19 cellular contexts compared by ENCODE assay signal in genomic region chr7:142347091-142347490, GRCh38.
A peak's percentile ranks its signal among the peaks of the same experiment; 100 is the strongest.
DNase-seq lines count a peak whose midpoint lies in the region; ATAC-seq and TF ChIP-seq lines count a peak whose summit lies in the region.
"Had no signal": no experiment of that assay in that cellular context is flagged by ENCODE, and none has a peak within 500 bp of the region (broad histone marks: within the 10 kb centered on the region; RNA-seq: fewer than 3 reads in every experiment).

No MANE protein-coding gene starts in this region.

- H3K79me1 ChIP-seq in mesendoderm (ENCODE audit: low read length), result no peaks in the 10 kb centered on the region

- H3K9me3 ChIP-seq in gastroesophageal sphincter, result no peaks in the 10 kb centered on the region
- H3K9me3 ChIP-seq: MG63 had no signal

- no CpG with 5 or more reads among the region's 3 CpGs for WGBS in mesendoderm (ENCODE audit: extremely low coverage, insufficient coverage, low lambda C conversion rate)
- 77% methylated on average over 3 of the region's 3 CpGs; no CpG with 5 or more reads in 1 of the 2 donors for WGBS in gastroesophageal sphincter (ENCODE audit: low coverage in 1 of 2), 2 donors

- H2BK120ac ChIP-seq in mesendoderm (ENCODE audit: low read depth, low read length), result no peak overlapping the region

- no peak overlapping the region for H3K23ac ChIP-seq in mesendoderm (ENCODE audit: low read length)

- no peak overlapping the region for H3K4me3 ChIP-seq in mesendoderm (ENCODE audit: low read length)
- H3K4me3 ChIP-seq in gastroesophageal sphincter, result no peak overlapping the region
- H3K4me3 ChIP-seq: MG63 had no signal

- no peak for TF ChIP-seq EP300 in gastroesophageal sphincter (IDR thresholded peaks at IDR 0.05)

- H3K18ac ChIP-seq in mesendoderm (ENCODE audit: low read length), result no peak overlapping the region

- no peak overlapping the region for H3K9ac ChIP-seq in mesendoderm (ENCODE audit: low read length)

- H3K4me3 Mint-ChIP-seq in activated CD4-positive, alpha-beta T cell treated with anti-CD3 and anti-CD28 coated beads, Interleukin-2, amount 10 ng/mL, durations not matched to agents 24 days and 14 days, result no peak overlapping the region
- H3K4me3 Mint-ChIP-seq in activated naive CD4-positive, alpha-beta T cell treated with anti-CD3 and anti-CD28 coated beads, Interleukin-2, amount 50 U/mL, for 24 hours, result no peak overlapping the region
- no peak overlapping the region for H3K4me3 Mint-ChIP-seq in activated T-helper 1 cell treated with anti-CD3 and anti-CD28 coated beads, Interleukin-12 subunit alpha, Interleukin-12 subunit beta, Interleukin-2, Interleukin-4 antibody, amounts not matched to agents 30 ng/mL and 10 ng/mL and 1 ng/mL, durations not matched to agents 14 hours and 24 hours and 36 hours

- H3K79me2 ChIP-seq in mesendoderm (ENCODE audit: control insufficient read depth, insufficient read depth, low read length), result no peaks in the 10 kb centered on the region

- peaks cover 11% of the 10 kb centered on the region for H3K27me3 Mint-ChIP-seq in activated CD4-positive, alpha-beta T cell treated with anti-CD3 and anti-CD28 coated beads, Interleukin-2, amount 10 ng/mL, durations not matched to agents 24 days and 14 days
- peaks cover 2% of the 10 kb centered on the region for H3K27me3 Mint-ChIP-seq in activated naive CD4-positive, alpha-beta T cell treated with anti-CD3 and anti-CD28 coated beads, Interleukin-2, amount 50 U/mL, for 24 hours
- H3K27me3 Mint-ChIP-seq in activated T-helper 1 cell treated with anti-CD3 and anti-CD28 coated beads, Interleukin-12 subunit alpha, Interleukin-12 subunit beta, Interleukin-2, Interleukin-4 antibody, amounts not matched to agents 30 ng/mL and 10 ng/mL and 1 ng/mL, durations not matched to agents 14 hours and 24 hours and 36 hours (ENCODE audit: insufficient read depth), result peaks cover 3% of the 10 kb centered on the region

- no peaks in the 10 kb centered on the region for H3K36me3 Mint-ChIP-seq in activated CD4-positive, alpha-beta T cell treated with anti-CD3 and anti-CD28 coated beads, Interleukin-2, amount 10 ng/mL, durations not matched to agents 24 days and 14 days (ENCODE audit: low read depth)
- no peaks in the 10 kb centered on the region for H3K36me3 Mint-ChIP-seq in activated naive CD4-positive, alpha-beta T cell treated with anti-CD3 and anti-CD28 coated beads, Interleukin-2, amount 50 U/mL, for 24 hours
- H3K36me3 Mint-ChIP-seq in activated T-helper 1 cell treated with anti-CD3 and anti-CD28 coated beads, Interleukin-12 subunit alpha, Interleukin-12 subunit beta, Interleukin-2, Interleukin-4 antibody, amounts not matched to agents 30 ng/mL and 10 ng/mL and 1 ng/mL, durations not matched to agents 14 hours and 24 hours and 36 hours (ENCODE audit: low read depth), result no peaks in the 10 kb centered on the region

- no peak for DNase-seq in activated CD4-positive, alpha-beta T cell treated with anti-CD3 and anti-CD28 coated beads, Interleukin-2, amount 10 ng/mL, durations not matched to agents 24 days and 14 days
- no peak for DNase-seq in activated CD4-positive, alpha-beta T cell treated with anti-CD3 and anti-CD28 coated beads, Interleukin-2, amount 50 U/mL, for 4 hours
- DNase-seq in activated naive CD4-positive, alpha-beta T cell treated with Interleukin-2 at 50 U/mL for 16 hours, result no peak
- no peak for DNase-seq in activated T-helper 1 cell treated with anti-CD3 and anti-CD28 coated beads, Interleukin-12 subunit alpha, Interleukin-12 subunit beta, Interleukin-2, Interleukin-4 antibody, amounts not matched to agents 30 ng/mL and 10 ng/mL and 1 ng/mL, durations not matched to agents 14 hours and 24 hours and 36 hours (ENCODE audit: low spot score)
- DNase-seq in Ammon's horn (ENCODE audit: low spot score) (no peak), mesendoderm (no peak)
- DNase-seq: 8988T, ACHN, DMS153, IMR-90, KG1, MG63, NCI-H2081, NCI-H2227 treated with DMSO at 0.1 percent for 48 hours, Right ventricle myocardium superior, RPMI8226 had no signal

- H3K36me3 ChIP-seq in mesendoderm (ENCODE audit: control insufficient read depth, insufficient read depth, low read length) (no peaks in the 10 kb centered on the region), gastroesophageal sphincter (no peaks in the 10 kb centered on the region)
- H3K36me3 ChIP-seq: MG63 had no signal

- H3K56ac ChIP-seq in mesendoderm (ENCODE audit: low read length), result no peak overlapping the region

- H2BK5ac ChIP-seq in mesendoderm (ENCODE audit: low read length), result no peak overlapping the region

- H3K4ac ChIP-seq in mesendoderm (ENCODE audit: low read depth, low read length), result no peak overlapping the region

- no peak for ATAC-seq in gastroesophageal sphincter
- ATAC-seq: HCT116 had no signal

- no peak for TF ChIP-seq POLR2A in gastroesophageal sphincter (IDR thresholded peaks at IDR 0.05)

- H3K9me3 Mint-ChIP-seq in activated CD4-positive, alpha-beta T cell treated with anti-CD3 and anti-CD28 coated beads, Interleukin-2, amount 10 ng/mL, durations not matched to agents 24 days and 14 days, result no peaks in the 10 kb centered on the region
- H3K9me3 Mint-ChIP-seq in activated naive CD4-positive, alpha-beta T cell treated with anti-CD3 and anti-CD28 coated beads, Interleukin-2, amount 50 U/mL, for 24 hours, result no peaks in the 10 kb centered on the region
- no peaks in the 10 kb centered on the region for H3K9me3 Mint-ChIP-seq in activated T-helper 1 cell treated with anti-CD3 and anti-CD28 coated beads, Interleukin-12 subunit alpha, Interleukin-12 subunit beta, Interleukin-2, Interleukin-4 antibody, amounts not matched to agents 30 ng/mL and 10 ng/mL and 1 ng/mL, durations not matched to agents 14 hours and 24 hours and 36 hours

- H3K4me1 ChIP-seq in mesendoderm (ENCODE audit: control insufficient read depth, low read depth, low read length) (no peaks in the 10 kb centered on the region), gastroesophageal sphincter (no peaks in the 10 kb centered on the region)

- no peak overlapping the region for H3K27ac ChIP-seq in mesendoderm (ENCODE audit: low read depth, low read length)
- H3K27ac ChIP-seq in gastroesophageal sphincter, result no peak overlapping the region

- no peak overlapping the region for H4K8ac ChIP-seq in mesendoderm (ENCODE audit: low read depth, low read length)

- H3K4me2 ChIP-seq in mesendoderm (ENCODE audit: low read length), result no peak overlapping the region

- intact Hi-C loops in activated CD4-positive, alpha-beta T cell treated with anti-CD3 and anti-CD28 coated beads, Interleukin-2, amount 10 ng/mL, durations not matched to agents 24 days and 14 days (cut with micrococcal nuclease), result no loop called here
- intact Hi-C loops in activated T-helper 1 cell treated with anti-CD3 and anti-CD28 coated beads, Interleukin-12 subunit alpha, Interleukin-12 subunit beta, Interleukin-2, Interleukin-4 antibody, amounts not matched to agents 30 ng/mL and 10 ng/mL and 1 ng/mL, durations not matched to agents 14 hours and 24 hours and 36 hours (cut with micrococcal nuclease), result no loop called here

- no peak for TF ChIP-seq CTCF in gastroesophageal sphincter (IDR thresholded peaks at IDR 0.05)

- no peak overlapping the region for H2BK15ac ChIP-seq in mesendoderm (replicated peaks; ENCODE audit: low read depth)

- peak overlapping the region; percentile 21 for H3K27ac Mint-ChIP-seq in activated CD4-positive, alpha-beta T cell treated with anti-CD3 and anti-CD28 coated beads, Interleukin-2, amount 10 ng/mL, durations not matched to agents 24 days and 14 days
- H3K27ac Mint-ChIP-seq in activated naive CD4-positive, alpha-beta T cell treated with anti-CD3 and anti-CD28 coated beads, Interleukin-2, amount 50 U/mL, for 24 hours, result peak overlapping the region; percentile 71
- peak overlapping the region; percentile 53 for H3K27ac Mint-ChIP-seq in activated T-helper 1 cell treated with anti-CD3 and anti-CD28 coated beads, Interleukin-12 subunit alpha, Interleukin-12 subunit beta, Interleukin-2, Interleukin-4 antibody, amounts not matched to agents 30 ng/mL and 10 ng/mL and 1 ng/mL, durations not matched to agents 14 hours and 24 hours and 36 hours

- H3K4me1 Mint-ChIP-seq in activated CD4-positive, alpha-beta T cell treated with anti-CD3 and anti-CD28 coated beads, Interleukin-2, amount 10 ng/mL, durations not matched to agents 24 days and 14 days, result peaks cover under 1% of the 10 kb centered on the region
- H3K4me1 Mint-ChIP-seq in activated naive CD4-positive, alpha-beta T cell treated with anti-CD3 and anti-CD28 coated beads, Interleukin-2, amount 50 U/mL, for 24 hours, result peaks cover 16% of the 10 kb centered on the region
- no peaks in the 10 kb centered on the region for H3K4me1 Mint-ChIP-seq in activated T-helper 1 cell treated with anti-CD3 and anti-CD28 coated beads, Interleukin-12 subunit alpha, Interleukin-12 subunit beta, Interleukin-2, Interleukin-4 antibody, amounts not matched to agents 30 ng/mL and 10 ng/mL and 1 ng/mL, durations not matched to agents 14 hours and 24 hours and 36 hours (ENCODE audit: low read depth)

- H3K27me3 ChIP-seq in mesendoderm (ENCODE audit: insufficient read depth, low read length, poor library complexity) (no peaks in the 10 kb centered on the region), gastroesophageal sphincter (peaks cover 5% of the 10 kb centered on the region)

- H4K5ac ChIP-seq in mesendoderm (ENCODE audit: low read length), result no peak overlapping the region

- no peak overlapping the region for H2AK5ac ChIP-seq in mesendoderm (ENCODE audit: low read length)

Comparison
In these comparisons a context has a peak if more than half of its experiments do, and no peak if none do; other contexts are left out.
1. H3K27ac Mint-ChIP-seq: peak in every context shown above with its lines; median percentile 71 in activated naive CD4-positive, alpha-beta T cell treated with anti-CD3 and anti-CD28 coated beads, Interleukin-2, amount 50 U/mL, for 24 hours; 53 in activated T-helper 1 cell treated with anti-CD3 and anti-CD28 coated beads, Interleukin-12 subunit alpha, Interleukin-12 subunit beta, Interleukin-2, Interleukin-4 antibody, amounts not matched to agents 30 ng/mL and 10 ng/mL and 1 ng/mL, durations not matched to agents 14 hours and 24 hours and 36 hours; 21 in activated CD4-positive, alpha-beta T cell treated with anti-CD3 and anti-CD28 coated beads, Interleukin-2, amount 10 ng/mL, durations not matched to agents 24 days and 14 days.